Comparison of ENCODE assay signal across 13 cellular contexts in genomic region chr4:98482503-98482846, GRCh38.
DNase-seq lines count a peak whose midpoint lies in the region; ATAC-seq and TF ChIP-seq lines count a peak whose summit lies in the region.
"Had no signal": no experiment of that assay in that cellular context is flagged by ENCODE, and none has a peak within 500 bp of the region (broad histone marks: within the 10 kb centered on the region; RNA-seq: fewer than 3 reads in every experiment).

No MANE protein-coding gene starts in this region.

- H4K8ac ChIP-seq in IMR-90 (ENCODE audit: low read depth in 2 of 2, low read length in 2 of 2) = peak overlapping the region in 1 of 2 experiments; percentile 68; a peak in 1 of 4 replicates

- H3K9me1 ChIP-seq in IMR-90 (ENCODE audit: insufficient read depth, low read length) = peaks cover 24% of the 10 kb centered on the region

- H4K91ac ChIP-seq in IMR-90 (ENCODE audit: insufficient read depth, low read depth, low read length) = no peak overlapping the region

- H3K4me3 Mint-ChIP-seq in activated naive CD4-positive, alpha-beta T cell treated with anti-CD3 and anti-CD28 coated beads, Interleukin-2, amount 50 U/mL, for 24 hours = peak overlapping the region; percentile 82
- H3K4me3 Mint-ChIP-seq in stimulated activated memory B cell treated with anti-CD40 and anti-IgM and Interleukin-4, amounts not matched to agents 10 μg/mL and 1 μg/mL and 100 μg/mL, for 72 hours = peak overlapping the region; percentile 18

- peak overlapping the region; percentile 68 for H2AK9ac ChIP-seq in IMR-90 (replicated peaks; ENCODE audit: low read depth, low read length, poor library complexity)

- H3K27me3 ChIP-seq in IMR-90 (ENCODE audit: control insufficient read depth, insufficient read depth, low read length) (no peaks in the 10 kb centered on the region), aorta (ENCODE audit: control insufficient read depth in 1 of 2, insufficient read depth in 2 of 2, low read length in 1 of 2) (no peaks in the 10 kb centered on the region)
- H3K27me3 ChIP-seq: BLaER1, stomach had no signal

- ATAC-seq in HG02642 (IDR thresholded peaks at IDR 0.05; ENCODE audit: poor library complexity, unreplicated experiment) (peak; percentile 27), IMR-90 (ENCODE audit: low read depth) (no peak), aorta (ENCODE audit: low FRiP score) (no peak)
- ATAC-seq in stimulated activated memory B cell treated with anti-CD40 and anti-IgM and Interleukin-4, amounts not matched to agents 10 μg/mL and 1 μg/mL and 100 μg/mL, for 72 hours = peak; percentile 58

- 0 out of 3 replicates have a peak overlapping the region, but pooled peaks have one; percentile 72 for H2BK15ac ChIP-seq in IMR-90 (ENCODE audit: low read depth, low read length)

- peak overlapping the region; percentile 74 for H2BK120ac ChIP-seq in IMR-90 (ENCODE audit: low read depth, low read length)

- H3K18ac ChIP-seq in IMR-90 (ENCODE audit: low read depth, low read length) = no peak overlapping the region; the same call in 1 of the 2 replicates

- dilution Hi-C loops in IMR-90 (cut with HindIII; ENCODE audit: low sequenced_read_pairs, unreplicated experiment) = no loop called here

- POLR2A ChIA-PET in IMR-90 (lab: Charles Lee; ENCODE audit: unreplicated experiment) = no interaction called here

- TF ChIP-seq CTCF in IMR-90 (conservative IDR thresholded peaks at IDR 0.05; ENCODE audit: low read depth, low read length) = no peak

- no peak for TF ChIP-seq POLR2A in IMR-90 (IDR thresholded peaks at IDR 0.05; ENCODE audit: low read depth, low read length)

- H2BK20ac ChIP-seq in IMR-90 (ENCODE audit: low read depth, low read length) = 0 out of 2 replicates have a peak overlapping the region, but pooled peaks have one; percentile 81

- H4K20me1 ChIP-seq in IMR-90 (ENCODE audit: insufficient read depth, low read length) = no peaks in the 10 kb centered on the region
- H4K20me1 ChIP-seq: BLaER1 had no signal

- H3K4ac ChIP-seq in IMR-90 (ENCODE audit: low read depth, low read length) = peak overlapping the region; percentile 84

- H3K36me3 ChIP-seq in IMR-90 (ENCODE audit: control insufficient read depth, insufficient read depth, low read length) (peaks cover 13% of the 10 kb centered on the region), aorta (ENCODE audit: control insufficient read depth in 1 of 2, insufficient read depth in 2 of 2, low read length in 1 of 2) (no peaks in the 10 kb centered on the region)
- H3K36me3 ChIP-seq: BLaER1 had no signal

- H3K27ac ChIP-seq in IMR-90 (ENCODE audit: insufficient read depth, low read length) (no peak overlapping the region), aorta (ENCODE audit: low read depth in 1 of 2, low read length in 2 of 2) (no peak overlapping the region)
- H3K27ac ChIP-seq: BLaER1 had no signal

- peak overlapping the region; percentile 53; the same call in 1 of the 2 replicates for H4K5ac ChIP-seq in IMR-90 (ENCODE audit: low read depth, low read length)

- no peak overlapping the region for H3K4me2 ChIP-seq in IMR-90 (ENCODE audit: low read depth, low read length)
- H3K4me2 ChIP-seq: BLaER1 had no signal

- peaks cover 14% of the 10 kb centered on the region for H3K36me3 Mint-ChIP-seq in activated naive CD4-positive, alpha-beta T cell treated with anti-CD3 and anti-CD28 coated beads, Interleukin-2, amount 50 U/mL, for 24 hours
- peaks cover 18% of the 10 kb centered on the region for H3K36me3 Mint-ChIP-seq in stimulated activated memory B cell treated with anti-CD40 and anti-IgM and Interleukin-4, amounts not matched to agents 10 μg/mL and 1 μg/mL and 100 μg/mL, for 72 hours

- CTCF ChIA-PET in IMR-90 (lab: Yijun Ruan, JAX) = interaction anchor here (0.6 to 1.9 kb wide), 3 partner anchors 15 to 446 kb away, joined by 3 to 5 read pairs (median 3); no protein-coding TSS in a partner anchor

- intact Hi-C loops in IMR-90 (cut with micrococcal nuclease) = no loop called here
- intact Hi-C loops in aorta (cut with DNase I) = no loop called here

- no peak overlapping the region for H3K4me3 ChIP-seq in IMR-90 (ENCODE audit: insufficient read depth, low read depth, low read length)
- no peak overlapping the region for H3K4me3 ChIP-seq in aorta (ENCODE audit: low read length in 2 of 2)
- H3K4me3 ChIP-seq: BLaER1, stomach had no signal

- in situ Hi-C loops in IMR-90 (cut with MboI; ENCODE audit: low sequenced_read_pairs) = no loop called here

- H3K56ac ChIP-seq in IMR-90 (ENCODE audit: extremely low read depth, insufficient read depth, low read length) = no peak overlapping the region

- H3K27ac Mint-ChIP-seq in activated naive CD4-positive, alpha-beta T cell treated with anti-CD3 and anti-CD28 coated beads, Interleukin-2, amount 50 U/mL, for 24 hours = peak overlapping the region; percentile 99
- peak overlapping the region; percentile 82 for H3K27ac Mint-ChIP-seq in stimulated activated memory B cell treated with anti-CD40 and anti-IgM and Interleukin-4, amounts not matched to agents 10 μg/mL and 1 μg/mL and 100 μg/mL, for 72 hours

- no peak overlapping the region for H2AFZ ChIP-seq in IMR-90 (replicated peaks; ENCODE audit: low read length, poor library complexity)

- 0 out of 2 replicates have a peak overlapping the region, but pooled peaks have one; percentile 17 for H3K23ac ChIP-seq in IMR-90 (ENCODE audit: low read depth, low read length)

- H3K27me3 Mint-ChIP-seq in activated naive CD4-positive, alpha-beta T cell treated with anti-CD3 and anti-CD28 coated beads, Interleukin-2, amount 50 U/mL, for 24 hours = no peaks in the 10 kb centered on the region
- no peaks in the 10 kb centered on the region for H3K27me3 Mint-ChIP-seq in stimulated activated memory B cell treated with anti-CD40 and anti-IgM and Interleukin-4, amounts not matched to agents 10 μg/mL and 1 μg/mL and 100 μg/mL, for 72 hours

- no CpG with 5 or more reads among the region's 3 CpGs for WGBS in IMR-90 (ENCODE audit: extremely low coverage in 2 of 2, insufficient read length in 1 of 2), 2 experiments
- WGBS in aorta, 2 donors = 90 to 92% methylated on average over 3 of the region's 3 CpGs

- H3K9me3 Mint-ChIP-seq in activated naive CD4-positive, alpha-beta T cell treated with anti-CD3 and anti-CD28 coated beads, Interleukin-2, amount 50 U/mL, for 24 hours = no peaks in the 10 kb centered on the region
- no peaks in the 10 kb centered on the region for H3K9me3 Mint-ChIP-seq in stimulated activated memory B cell treated with anti-CD40 and anti-IgM and Interleukin-4, amounts not matched to agents 10 μg/mL and 1 μg/mL and 100 μg/mL, for 72 hours

- BruUV-seq in IMR-90 (replicated peaks; lab: Mats Ljungman, UMichigan) = no TSS peak

- no peak for DNase-seq in activated naive CD4-positive, alpha-beta T cell (lab: John Stamatoyannopoulos, UW)
- no peak for DNase-seq in IMR-90
- DNase-seq in NCI-H526 (lab: John Stamatoyannopoulos, UW) = no peak
- DNase-seq in aorta = no peak
- no peak for DNase-seq in NCI-H446 treated with DMSO at 0.1 percent for 48 hours (lab: John Stamatoyannopoulos, UW)
- DNase-seq: midbrain, NCI-H146, small intestine, stomach had no signal

- H3K14ac ChIP-seq in IMR-90 (replicated peaks; ENCODE audit: low read depth, low read length) = 0 out of 2 replicates have a peak overlapping the region, but pooled peaks have one; percentile 42

- H3K9ac ChIP-seq in IMR-90 (ENCODE audit: low read depth, low read length) = no peak overlapping the region
- H3K9ac ChIP-seq: BLaER1 had no signal

- H2AK5ac ChIP-seq in IMR-90 (ENCODE audit: low read depth, low read length) = peak overlapping the region; percentile 73; the same call in 1 of the 2 replicates

- H3K4me1 Mint-ChIP-seq in activated naive CD4-positive, alpha-beta T cell treated with anti-CD3 and anti-CD28 coated beads, Interleukin-2, amount 50 U/mL, for 24 hours = peaks cover 67% of the 10 kb centered on the region
- H3K4me1 Mint-ChIP-seq in stimulated activated memory B cell treated with anti-CD40 and anti-IgM and Interleukin-4, amounts not matched to agents 10 μg/mL and 1 μg/mL and 100 μg/mL, for 72 hours = peaks cover 40% of the 10 kb centered on the region

- peaks cover 39 to 63% of the 10 kb centered on the region in 2 experiments for H3K79me1 ChIP-seq in IMR-90 (ENCODE audit: low read depth in 1 of 2, low read length in 2 of 2)

- H3K9me3 ChIP-seq in IMR-90 (ENCODE audit: control insufficient read depth, insufficient read depth, low read length) (no peaks in the 10 kb centered on the region), aorta (ENCODE audit: control insufficient read depth, low read length) (no peaks in the 10 kb centered on the region)
- H3K9me3 ChIP-seq: BLaER1, stomach had no signal

- peak overlapping the region; percentile 28 for H2BK5ac ChIP-seq in IMR-90 (ENCODE audit: low read depth, low read length, poor library complexity, severe bottlenecking)

- TF ChIP-seq RAD21 in IMR-90 (IDR thresholded peaks at IDR 0.05; ENCODE audit: low read length) = no peak

- H3K4me1 ChIP-seq in IMR-90 (ENCODE audit: control insufficient read depth, insufficient read depth, low read length) = peaks cover 13% of the 10 kb centered on the region
- peaks cover 0 to 4% of the 10 kb centered on the region in 2 donors for H3K4me1 ChIP-seq in aorta (ENCODE audit: control insufficient read depth in 1 of 2, insufficient read depth in 2 of 2, low read length in 2 of 2)
- H3K4me1 ChIP-seq: BLaER1 had no signal

TF ChIP-seq in IMR-90, 13 proteins besides CTCF, POLR2A, EP300 and RAD21:
- TF ChIP-seq MAFK (IDR thresholded peaks at IDR 0.05; ENCODE audit: low read depth, low read length) (no peak), RCOR1 (IDR thresholded peaks at IDR 0.05; ENCODE audit: insufficient replicate concordance, low read length) (no peak), ELK1 (IDR thresholded peaks at IDR 0.05; ENCODE audit: borderline replicate concordance, low read depth, low read length) (no peak), RFX5 (IDR thresholded peaks at IDR 0.05; ENCODE audit: low read depth, low read length) (no peak)

Comparison
In these comparisons a context has a peak if more than half of its experiments do, and no peak if none do; other contexts are left out.
1. ATAC-seq: peak in HG02642 (single experiment) and stimulated activated memory B cell treated with anti-CD40 and anti-IgM and Interleukin-4, amounts not matched to agents 10 μg/mL and 1 μg/mL and 100 μg/mL, for 72 hours (single experiment); none in IMR-90 (single experiment) and aorta (single experiment).